ENCODE assay signal across 21 cellular contexts in the genomic region with DNA sequence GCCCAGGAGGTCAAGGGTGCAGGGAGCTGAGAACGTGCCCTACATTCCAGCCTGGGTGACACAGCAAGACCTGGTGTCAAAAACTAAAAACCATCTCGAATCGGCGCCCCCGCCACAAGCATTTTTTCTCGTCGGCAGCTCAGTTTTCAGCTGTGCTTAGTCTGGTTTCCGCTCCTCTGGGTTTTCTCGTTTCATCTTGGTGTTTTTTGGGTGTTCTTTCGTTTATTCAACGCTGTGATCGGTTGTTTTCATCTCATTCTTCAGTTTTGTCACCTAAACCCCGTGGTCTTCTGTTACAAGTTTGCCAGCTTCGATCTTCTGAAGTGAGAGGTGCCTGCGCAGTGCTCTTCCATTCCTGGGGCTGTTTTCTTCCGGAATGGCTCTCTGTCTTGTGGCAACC. TPM values are rescaled to one million over a fixed set of nuclear protein-coding genes. Genes with fewer than 3 reads are reported as not detected.
A peak's percentile ranks its signal among the peaks of the same experiment; 100 is the strongest.
DNase-seq lines count a peak whose midpoint lies in the region; ATAC-seq and TF ChIP-seq lines count a peak whose summit lies in the region.
"Had no signal": no experiment of that assay in that cellular context is flagged by ENCODE, and none has a peak within 500 bp of the region (broad histone marks: within the 10 kb centered on the region; RNA-seq: fewer than 3 reads in every experiment).

No MANE protein-coding gene starts in this region.

- H3K27ac ChIP-seq in MM.1S (ENCODE audit: low read length), result no peak overlapping the region
- no peak overlapping the region for H3K27ac ChIP-seq in neutrophil
- H3K27ac ChIP-seq in trophoblast cell (ENCODE audit: low read depth, low read length), result no peak overlapping the region
- H3K27ac ChIP-seq: colonic mucosa, esophagus muscularis mucosa had no signal

- no peaks in the 10 kb centered on the region for H4K20me1 ChIP-seq in MM.1S (ENCODE audit: insufficient read depth, low read length)

- no peak for ATAC-seq in activated CD4-positive, alpha-beta T cell treated with anti-CD3 and anti-CD28 coated beads for 36 hours
- ATAC-seq: heart left ventricle, Right ventricle myocardium inferior had no signal

- no peaks in the 10 kb centered on the region for H3K9me3 Mint-ChIP-seq in activated CD4-positive, alpha-beta T cell treated with anti-CD3 and anti-CD28 coated beads for 36 hours (ENCODE audit: low read depth)
- no peaks in the 10 kb centered on the region for H3K9me3 Mint-ChIP-seq in activated naive CD4-positive, alpha-beta T cell treated with anti-CD3 and anti-CD28 coated beads, Interleukin-2, amount 50 U/mL, for 24 hours

- no peak overlapping the region for H4K12ac ChIP-seq in trophoblast cell (ENCODE audit: low read depth, low read length)

- no peak overlapping the region for H2BK5ac ChIP-seq in trophoblast cell (ENCODE audit: low read depth, low read length, poor library complexity)

- H3K4me2 ChIP-seq in MM.1S (ENCODE audit: low read depth, low read length) (peak overlapping the region; percentile 29; the same call in 1 of the 2 replicates), trophoblast cell (ENCODE audit: low read length) (no peak overlapping the region)

- H3K9me3 ChIP-seq in MM.1S (replicated peaks; ENCODE audit: insufficient read depth, low read length), result no peaks in the 10 kb centered on the region
- H3K9me3 ChIP-seq in neutrophil, result no peaks in the 10 kb centered on the region
- peaks cover 18% of the 10 kb centered on the region for H3K9me3 ChIP-seq in trophoblast cell (ENCODE audit: insufficient read depth, low read depth, low read length)
- H3K9me3 ChIP-seq: colonic mucosa, MG63, transverse colon had no signal

- H3K36me3 Mint-ChIP-seq in activated CD4-positive, alpha-beta T cell treated with anti-CD3 and anti-CD28 coated beads for 36 hours (ENCODE audit: low read depth), result no peaks in the 10 kb centered on the region
- no peaks in the 10 kb centered on the region for H3K36me3 Mint-ChIP-seq in activated naive CD4-positive, alpha-beta T cell treated with anti-CD3 and anti-CD28 coated beads, Interleukin-2, amount 50 U/mL, for 24 hours

- no peak overlapping the region for H2AK5ac ChIP-seq in trophoblast cell (ENCODE audit: low read length)

- peak overlapping the region; percentile 55 for H3K4me3 Mint-ChIP-seq in activated CD4-positive, alpha-beta T cell treated with anti-CD3 and anti-CD28 coated beads for 36 hours
- peak overlapping the region; percentile 79 for H3K4me3 Mint-ChIP-seq in activated naive CD4-positive, alpha-beta T cell treated with anti-CD3 and anti-CD28 coated beads, Interleukin-2, amount 50 U/mL, for 24 hours

- no peak overlapping the region for H3K23ac ChIP-seq in trophoblast cell (ENCODE audit: low read length)

- H3K36me3 ChIP-seq in MM.1S (replicated peaks; ENCODE audit: insufficient read depth, low read length), result no peaks in the 10 kb centered on the region
- H3K36me3 ChIP-seq in neutrophil, result no peaks in the 10 kb centered on the region
- no peaks in the 10 kb centered on the region for H3K36me3 ChIP-seq in H7 (replicated peaks; ENCODE audit: control insufficient read depth, insufficient read depth, low read length)
- no peaks in the 10 kb centered on the region for H3K36me3 ChIP-seq in trophoblast cell (ENCODE audit: control insufficient read depth in 1 of 2, insufficient read depth in 2 of 2, low read length in 2 of 2)
- H3K36me3 ChIP-seq: colonic mucosa, esophagus muscularis mucosa, heart left ventricle, MG63, transverse colon had no signal

- TF ChIP-seq CTCF in MM.1S (IDR thresholded peaks at IDR 0.05; ENCODE audit: low read length) (no peak), neutrophil (IDR thresholded peaks at IDR 0.05) (no peak)

- H3K4ac ChIP-seq in trophoblast cell (ENCODE audit: low read depth, low read length), result no peak overlapping the region

- H3K18ac ChIP-seq in trophoblast cell (ENCODE audit: low read length), result no peak overlapping the region

- H3K4me1 Mint-ChIP-seq in activated CD4-positive, alpha-beta T cell treated with anti-CD3 and anti-CD28 coated beads for 36 hours, result peaks cover 25% of the 10 kb centered on the region
- H3K4me1 Mint-ChIP-seq in activated naive CD4-positive, alpha-beta T cell treated with anti-CD3 and anti-CD28 coated beads, Interleukin-2, amount 50 U/mL, for 24 hours, result peaks cover 59% of the 10 kb centered on the region

- no peaks in the 10 kb centered on the region for H3F3A ChIP-seq in MM.1S (ENCODE audit: insufficient read depth, low read length)

- intact Hi-C loops in activated CD4-positive, alpha-beta T cell treated with anti-CD3 and anti-CD28 coated beads for 36 hours (cut with DNase I, micrococcal nuclease), result loop anchor here in 1 of 2 experiments (5.0 kb wide), 1 partner anchor 1313 kb away; a partner anchor contains a TSS

- H3K9ac ChIP-seq in MM.1S (ENCODE audit: low read length), result no peak overlapping the region
- H3K9ac ChIP-seq in trophoblast cell (ENCODE audit: low read length), result no peak overlapping the region

- no peak overlapping the region for H4K91ac ChIP-seq in trophoblast cell (ENCODE audit: low read depth, low read length)

- H3K79me2 ChIP-seq in MM.1S (ENCODE audit: low read length) (no peaks in the 10 kb centered on the region), trophoblast cell (ENCODE audit: control insufficient read depth, insufficient read depth, low read length, poor library complexity) (peaks cover 2% of the 10 kb centered on the region)

- peak; percentile 47 for DNase-seq in activated CD4-positive, alpha-beta T cell treated with anti-CD3 and anti-CD28 coated beads for 36 hours
- DNase-seq in activated CD4-positive, alpha-beta T cell treated with anti-CD3 and anti-CD28 coated beads for 1 hour, result no peak
- DNase-seq in MM.1S (no peak), H7 (no peak), trophoblast cell (no peak), GOT3 (lab: John Stamatoyannopoulos, UW) (no peak)
- DNase-seq: 8988T; activated CD8-positive, alpha-beta memory T cell treated with anti-CD3 and anti-CD28 coated beads for 24 hours; colonic mucosa; COR-L47; GDM1; kidney glomerular epithelial cell; MG63; NCI-H2081 treated with DMSO at 0.1 percent for 48 hours; NCI-H774; transverse colon had no signal

- CTCF ChIA-PET in activated CD4-positive, alpha-beta T cell treated with anti-CD3 and anti-CD28 coated beads for 36 hours (lab: Charles Lee), result interaction anchor here (0.6 to 1.3 kb wide), 3 partner anchors 32 to 331 kb away, joined by 3 to 5 read pairs (median 4); no protein-coding TSS in a partner anchor

- H2AFZ ChIP-seq in MM.1S (ENCODE audit: low read length), result no peak overlapping the region
- no peak overlapping the region for H2AFZ ChIP-seq in trophoblast cell (ENCODE audit: insufficient read depth, low read length, poor library complexity)

- H3K27ac Mint-ChIP-seq in activated CD4-positive, alpha-beta T cell treated with anti-CD3 and anti-CD28 coated beads for 36 hours, result peak overlapping the region; percentile 86
- H3K27ac Mint-ChIP-seq in activated naive CD4-positive, alpha-beta T cell treated with anti-CD3 and anti-CD28 coated beads, Interleukin-2, amount 50 U/mL, for 24 hours, result peak overlapping the region; percentile 77

- H3K4me3 ChIP-seq in MM.1S (ENCODE audit: low read length) (0 out of 2 replicates have a peak overlapping the region, but pooled peaks have one; percentile 12), neutrophil (ENCODE audit: low read depth in 1 of 2, low read length in 1 of 2) (peak overlapping the region; percentile 39 to 51), H7 (ENCODE audit: insufficient read depth, low read depth, low read length) (no peak overlapping the region), trophoblast cell (ENCODE audit: low read depth, low read length) (no peak overlapping the region)
- H3K4me3 ChIP-seq: colonic mucosa, MG63 had no signal

- H2BK120ac ChIP-seq in trophoblast cell (ENCODE audit: insufficient read depth, low read length, poor library complexity), result no peak overlapping the region

- POLR2A ChIA-PET in activated CD4-positive, alpha-beta T cell treated with anti-CD3 and anti-CD28 coated beads for 36 hours (lab: Charles Lee), result no interaction called here

- no peak overlapping the region for H2BK12ac ChIP-seq in trophoblast cell (ENCODE audit: low read length)

- no peak overlapping the region for H4K8ac ChIP-seq in trophoblast cell (ENCODE audit: low read depth, low read length)

- H3K4me1 ChIP-seq in MM.1S (ENCODE audit: low read length) (no peaks in the 10 kb centered on the region), neutrophil (ENCODE audit: control insufficient read depth in 1 of 2, insufficient read depth in 1 of 2, low read depth in 1 of 2, low read length in 1 of 2) (peaks cover 21 to 28% of the 10 kb centered on the region in 2 experiments), trophoblast cell (ENCODE audit: control insufficient read depth in 1 of 2, insufficient read depth in 2 of 2, low read length in 2 of 2) (peaks cover 9 to 10% of the 10 kb centered on the region in 2 experiments)

- WGBS in trophoblast cell (ENCODE audit: extremely low coverage, insufficient coverage, insufficient read length), result no CpG with 5 or more reads among the region's 16 CpGs

- H3K9me2 ChIP-seq in MM.1S (replicated peaks; ENCODE audit: insufficient read depth, low read length), result no peaks in the 10 kb centered on the region

- no peak overlapping the region for H3K14ac ChIP-seq in trophoblast cell (ENCODE audit: low read length)

- H3K27me3 ChIP-seq in MM.1S (replicated peaks; ENCODE audit: insufficient read depth, low read length) (peaks cover 43% of the 10 kb centered on the region), neutrophil (peaks cover 83% of the 10 kb centered on the region), H7 (ENCODE audit: control insufficient read depth, insufficient read depth, low read length) (peaks cover 21% of the 10 kb centered on the region), trophoblast cell (ENCODE audit: insufficient read depth, low read length) (peaks cover 11% of the 10 kb centered on the region)
- H3K27me3 ChIP-seq: colonic mucosa had no signal

- H3K79me1 ChIP-seq in trophoblast cell (ENCODE audit: low read length), result peaks cover 7% of the 10 kb centered on the region

- H3K27me3 Mint-ChIP-seq in activated CD4-positive, alpha-beta T cell treated with anti-CD3 and anti-CD28 coated beads for 36 hours, result no peaks in the 10 kb centered on the region
- no peaks in the 10 kb centered on the region for H3K27me3 Mint-ChIP-seq in activated naive CD4-positive, alpha-beta T cell treated with anti-CD3 and anti-CD28 coated beads, Interleukin-2, amount 50 U/mL, for 24 hours

RNA-seq across cellular contexts. Expression of a gene that starts 41.4 kb away (rescaled TPM):
- total RNA-seq in activated CD4-positive, alpha-beta T cell treated with anti-CD3 and anti-CD28 coated beads for 36 hours, result 10 to 100 TPM; 30.5 to 35.7 TPM
- 26.0 and 29.1 TPM in 2 replicates for total RNA-seq in H7 (2014; rRNA removed; shearing (Covaris generic))
- polyA plus RNA-seq in trophoblast cell (2013), result 22.0 and 22.3 TPM in 2 replicates

RNA-seq across cellular contexts. Expression of a gene that starts 41.6 kb away (rescaled TPM):
- total RNA-seq in activated CD4-positive, alpha-beta T cell treated with anti-CD3 and anti-CD28 coated beads for 36 hours, result 10 to 100 TPM; 19.2 to 31.4 TPM
- total RNA-seq in H7 (2014; rRNA removed; shearing (Covaris generic)), result 16.1 and 22.6 TPM in 2 replicates
- 6.5 and 6.9 TPM in 2 replicates for polyA plus RNA-seq in trophoblast cell (2013)

Comparison
In these comparisons a context has a peak if more than half of its experiments do, and no peak if none do; other contexts are left out.
1. H3K4me3 ChIP-seq: peak in MM.1S (single experiment) and neutrophil (2 of 2); none in H7 (single experiment) and trophoblast cell (single experiment).